12 cellular contexts compared by ENCODE assay signal in genomic region chr16:62036101-62036806, GRCh38. TPM values are rescaled to one million over a fixed set of nuclear protein-coding genes. Genes with fewer than 3 reads are reported as not detected.
DNase-seq lines count a peak whose midpoint lies in the region; ATAC-seq and TF ChIP-seq lines count a peak whose summit lies in the region.
"Had no signal": no experiment of that assay in that cellular context is flagged by ENCODE, and none has a peak within 500 bp of the region (broad histone marks: within the 10 kb centered on the region; RNA-seq: fewer than 3 reads in every experiment).

Gene CDH8 (minus strand): TSS chr16:62036438. CDS start chr16:62021403, 15,035 bp downstream.

- no peaks in the 10 kb centered on the region for H3K4me1 Mint-ChIP-seq in activated T-helper 2 cell treated with anti-CD3 and anti-CD28 coated beads, Interferon-gamma antibody, Interleukin-2, Interleukin-4, amounts not matched to agents 10 μg/mL and 5 μg/mL and 100 μg/mL, durations not matched to agents 14 hours and 24 hours and 36 hours (ENCODE audit: low read depth)

- H3K9ac ChIP-seq in SK-N-MC (ENCODE audit: insufficient read length), result peak within 1 kb of the TSS; percentile 33

- no peak for TF ChIP-seq CTCF in sigmoid colon (IDR thresholded peaks at IDR 0.05)

- peaks cover 3% of the 10 kb centered on the region for H3K27me3 Mint-ChIP-seq in activated T-helper 2 cell treated with anti-CD3 and anti-CD28 coated beads, Interferon-gamma antibody, Interleukin-2, Interleukin-4, amounts not matched to agents 10 μg/mL and 5 μg/mL and 100 μg/mL, durations not matched to agents 14 hours and 24 hours and 36 hours (ENCODE audit: low read depth)

- peaks cover 10% of the 10 kb centered on the region for H3K9me3 Mint-ChIP-seq in activated T-helper 2 cell treated with anti-CD3 and anti-CD28 coated beads, Interferon-gamma antibody, Interleukin-2, Interleukin-4, amounts not matched to agents 10 μg/mL and 5 μg/mL and 100 μg/mL, durations not matched to agents 14 hours and 24 hours and 36 hours

- WGBS in sigmoid colon, 2 donors, result 5 to 20% methylated on average over 60 of the region's 60 CpGs

- H3K27me3 ChIP-seq in H7 (ENCODE audit: control insufficient read depth, insufficient read depth, low read length) (peaks cover 53% of the 10 kb centered on the region), sigmoid colon (peaks cover 16 to 59% (median 22%) of the 10 kb centered on the region in 3 donors)

- intact Hi-C loops in sigmoid colon (cut with DNase I), result no loop called here
- intact Hi-C loops in activated T-helper 2 cell treated with anti-CD3 and anti-CD28 coated beads, Interferon-gamma antibody, Interleukin-2, Interleukin-4, amounts not matched to agents 10 μg/mL and 5 μg/mL and 100 μg/mL, durations not matched to agents 14 hours and 24 hours and 36 hours (cut with micrococcal nuclease), result no loop called here

- TF ChIP-seq EP300 in sigmoid colon (IDR thresholded peaks at IDR 0.05), result no peak

- DNase-seq in H7 (peak; percentile 80), SK-N-MC (ENCODE audit: low read depth, low spot score) (no peak), sigmoid colon (no peak)
- DNase-seq in activated T-helper 2 cell treated with anti-CD3 and anti-CD28 coated beads, Interferon-gamma antibody, Interleukin-2, Interleukin-4, amounts not matched to agents 10 μg/mL and 5 μg/mL and 100 μg/mL, durations not matched to agents 14 hours and 24 hours and 36 hours (ENCODE audit: low spot score), result no peak
- DNase-seq: GDM1, OCI-M1 had no signal

- ATAC-seq in HG02852 (IDR thresholded peaks at IDR 0.05; ENCODE audit: unreplicated experiment) (no peak), GM19463 (IDR thresholded peaks at IDR 0.05; ENCODE audit: unreplicated experiment) (no peak), GM18870 (IDR thresholded peaks at IDR 0.05; ENCODE audit: unreplicated experiment) (no peak)

- no peaks in the 10 kb centered on the region for H3K9me3 ChIP-seq in SK-N-MC (ENCODE audit: low read depth, low read length)
- H3K9me3 ChIP-seq in sigmoid colon, result no peaks in the 10 kb centered on the region

- H3K36me3 ChIP-seq in H7 (replicated peaks; ENCODE audit: control insufficient read depth, insufficient read depth, low read length) (no peaks in the 10 kb centered on the region), SK-N-MC (ENCODE audit: insufficient read depth, low read length) (no peaks in the 10 kb centered on the region), sigmoid colon (no peaks in the 10 kb centered on the region)

- no peak within 1 kb of the TSS for H3K27ac Mint-ChIP-seq in activated T-helper 2 cell treated with anti-CD3 and anti-CD28 coated beads, Interferon-gamma antibody, Interleukin-2, Interleukin-4, amounts not matched to agents 10 μg/mL and 5 μg/mL and 100 μg/mL, durations not matched to agents 14 hours and 24 hours and 36 hours

- H3K36me3 Mint-ChIP-seq in activated T-helper 2 cell treated with anti-CD3 and anti-CD28 coated beads, Interferon-gamma antibody, Interleukin-2, Interleukin-4, amounts not matched to agents 10 μg/mL and 5 μg/mL and 100 μg/mL, durations not matched to agents 14 hours and 24 hours and 36 hours (ENCODE audit: low read depth), result no peaks in the 10 kb centered on the region

- peaks cover 0 to 28% (median 12%) of the 10 kb centered on the region in 4 donors for H3K4me1 ChIP-seq in sigmoid colon

- H3K4me3 ChIP-seq in H7 (ENCODE audit: insufficient read depth, low read depth, low read length) (peak within 1 kb of the TSS; percentile 57), SK-N-MC (peak within 1 kb of the TSS; percentile 79), iPS-11a (ENCODE audit: low read depth, low read length) (peak within 1 kb of the TSS; percentile 58), sigmoid colon (peak within 1 kb of the TSS in 3 of 4 donors; percentile 38 to 41 (median 41))

- TF ChIP-seq POLR2A in sigmoid colon (IDR thresholded peaks at IDR 0.05), result no peak

- no peak within 1 kb of the TSS for H3K4me3 Mint-ChIP-seq in activated T-helper 2 cell treated with anti-CD3 and anti-CD28 coated beads, Interferon-gamma antibody, Interleukin-2, Interleukin-4, amounts not matched to agents 10 μg/mL and 5 μg/mL and 100 μg/mL, durations not matched to agents 14 hours and 24 hours and 36 hours (ENCODE audit: low read depth)

- no peak within 1 kb of the TSS for H3K27ac ChIP-seq in SK-N-MC
- H3K27ac ChIP-seq in sigmoid colon, result no peak within 1 kb of the TSS
- H3K27ac ChIP-seq: epithelial cell of prostate had no signal

RNA-seq across cellular contexts. Expression of gene CDH8, which starts in this region (rescaled TPM):
- total RNA-seq in H7 (2014; rRNA removed; shearing (Covaris generic)), result 0.87 and 7.1 TPM in 2 replicates
- total RNA-seq in sigmoid colon, result 1 to 10 TPM in 2 of 4 donors, under 1 TPM in 2; 0.66 to 3.9 (median 1.6) TPM
- polyA plus RNA-seq in sigmoid colon, result under 1 TPM in 1 of 3 donors, not detected in 2; 0.13 TPM
- not detected in 2 replicates for total RNA-seq in activated T-helper 2 cell treated with anti-CD3 and anti-CD28 coated beads, Interferon-gamma antibody, Interleukin-2, Interleukin-4, amounts not matched to agents 10 μg/mL and 5 μg/mL and 100 μg/mL, durations not matched to agents 14 hours and 24 hours and 36 hours
- total RNA-seq: subcutaneous adipose tissue had no signal
